In genomic region chr19:15332311-15332996, GRCh38 we compare ENCODE assay signal across 8 cellular contexts. TPM values are rescaled to one million over a fixed set of nuclear protein-coding genes. Genes with fewer than 3 reads are reported as not detected.
A peak's percentile ranks its signal among the peaks of the same experiment; 100 is the strongest.
DNase-seq lines count a peak whose midpoint lies in the region; ATAC-seq and TF ChIP-seq lines count a peak whose summit lies in the region.

Gene BRD4 (minus strand): TSS chr19:15332539. CDS start chr19:15273099, 59,440 bp downstream.

- DNase-seq in AG08395 (ENCODE audit: low spot score), result peak; percentile 90
- peak; percentile 73 to 86 (median 86) for DNase-seq in Peyer's patch
- peak; percentile 46 to 70 for DNase-seq in activated T-helper 1 cell treated with anti-CD3 and anti-CD28 coated beads, Interleukin-2, amount 50 U/mL, for 16 hours (ENCODE audit: low read depth in 1 of 2, low spot score in 1 of 2)
- DNase-seq in fibroblast of mammary gland (ENCODE audit: low read depth), result peak; percentile 36
- peak; percentile 82 for DNase-seq in natural killer cell treated with Interleukin-12 subunit alpha and Interleukin-12 subunit beta and Interleukin-15 and Interleukin-18, amount 100 ng/mL, for 72 hours (ENCODE audit: low spot score)
- DNase-seq in stimulated activated naive CD8-positive, alpha-beta T cell treated with anti-CD3 and anti-CD28 coated beads, Interleukin-15, Interleukin-2, amounts not matched to agents 100 U/mL and 50 U/mL, for 24 hours, result peak; percentile 87

- H3K4me3 Mint-ChIP-seq in natural killer cell treated with Interleukin-12 subunit alpha and Interleukin-12 subunit beta and Interleukin-15 and Interleukin-18, amount 100 ng/mL, for 72 hours, result peak within 1 kb of the TSS; percentile 99

- H3K4me1 Mint-ChIP-seq in natural killer cell treated with Interleukin-12 subunit alpha and Interleukin-12 subunit beta and Interleukin-15 and Interleukin-18, amount 100 ng/mL, for 72 hours (ENCODE audit: low read depth in 2 of 2), result peaks cover 37 to 39% of the 10 kb centered on the region in 2 donors

- H3K27me3 ChIP-seq in Peyer's patch, result no peaks in the 10 kb centered on the region

- no peaks in the 10 kb centered on the region for H3K9me3 Mint-ChIP-seq in natural killer cell treated with Interleukin-12 subunit alpha and Interleukin-12 subunit beta and Interleukin-15 and Interleukin-18, amount 100 ng/mL, for 72 hours

- peak in 1 of 2 donors; percentile 48 for TF ChIP-seq POLR2A in Peyer's patch (IDR thresholded peaks at IDR 0.05)

- no peaks in the 10 kb centered on the region for H3K9me3 ChIP-seq in Peyer's patch

- peak within 1 kb of the TSS; percentile 91 to 100 (median 96) for H3K27ac ChIP-seq in Peyer's patch

- no peaks in the 10 kb centered on the region for H3K36me3 ChIP-seq in Peyer's patch

- ATAC-seq in GM18909 (IDR thresholded peaks at IDR 0.05; ENCODE audit: poor library complexity, unreplicated experiment) (peak; percentile 56), HG03460 (IDR thresholded peaks at IDR 0.05; ENCODE audit: unreplicated experiment) (peak; percentile 48)
- peak; percentile 84 for ATAC-seq in natural killer cell treated with Interleukin-12 subunit alpha and Interleukin-12 subunit beta and Interleukin-15 and Interleukin-18, amount 100 ng/mL, for 72 hours
- ATAC-seq in stimulated activated naive CD8-positive, alpha-beta T cell treated with anti-CD3 and anti-CD28 coated beads, Interleukin-15, Interleukin-2, amounts not matched to agents 100 U/mL and 50 U/mL, for 24 hours, result peak; percentile 71

- H3K4me1 ChIP-seq in Peyer's patch, result peaks cover 0 to 46% (median 8%) of the 10 kb centered on the region in 4 donors

- H3K27me3 Mint-ChIP-seq in natural killer cell treated with Interleukin-12 subunit alpha and Interleukin-12 subunit beta and Interleukin-15 and Interleukin-18, amount 100 ng/mL, for 72 hours, result no peaks in the 10 kb centered on the region

- peak within 1 kb of the TSS; percentile 91 to 93 for H3K27ac Mint-ChIP-seq in natural killer cell treated with Interleukin-12 subunit alpha and Interleukin-12 subunit beta and Interleukin-15 and Interleukin-18, amount 100 ng/mL, for 72 hours

- peak within 1 kb of the TSS; percentile 90 to 99 (median 96) for H3K4me3 ChIP-seq in Peyer's patch
- peak within 1 kb of the TSS; percentile 90 for H3K4me3 ChIP-seq in fibroblast of mammary gland (ENCODE audit: control insufficient read depth, low read depth, low read length)

- no peak for TF ChIP-seq CTCF in Peyer's patch (IDR thresholded peaks at IDR 0.05)
- TF ChIP-seq CTCF in fibroblast of mammary gland (conservative IDR thresholded peaks at IDR 0.05; ENCODE audit: control insufficient read depth, insufficient read depth, low read depth, low read length), result no peak

- H3K36me3 Mint-ChIP-seq in natural killer cell treated with Interleukin-12 subunit alpha and Interleukin-12 subunit beta and Interleukin-15 and Interleukin-18, amount 100 ng/mL, for 72 hours, result peaks cover 6% of the 10 kb centered on the region

RNA-seq across cellular contexts. Expression of gene BRD4, which starts in this region (rescaled TPM):
- 100 to 1,000 TPM in 1 of 4 donors, 10 to 100 TPM in 3; 51.0 to 148 (median 77.5) TPM for total RNA-seq in Peyer's patch
- 100 to 1,000 TPM; 111 to 161 TPM for total RNA-seq in natural killer cell treated with Interleukin-12 subunit alpha and Interleukin-12 subunit beta and Interleukin-15 and Interleukin-18, amount 100 ng/mL, for 72 hours

Comparison
In these comparisons a context has a peak if more than half of its experiments do, and no peak if none do; other contexts are left out.
1. Peak in every context shown above with its lines: DNase-seq, ATAC-seq, H3K4me3 ChIP-seq and H3K27ac ChIP-seq.
2. DNase-seq: peak in every context shown above with its lines; median percentile 90 in AG08395; 87 in stimulated activated naive CD8-positive, alpha-beta T cell treated with anti-CD3 and anti-CD28 coated beads, Interleukin-15, Interleukin-2, amounts not matched to agents 100 U/mL and 50 U/mL, for 24 hours; 86 in Peyer's patch; 82 in natural killer cell treated with Interleukin-12 subunit alpha and Interleukin-12 subunit beta and Interleukin-15 and Interleukin-18, amount 100 ng/mL, for 72 hours; 58 in activated T-helper 1 cell treated with anti-CD3 and anti-CD28 coated beads, Interleukin-2, amount 50 U/mL, for 16 hours; 36 in fibroblast of mammary gland.